In the genomic region with DNA sequence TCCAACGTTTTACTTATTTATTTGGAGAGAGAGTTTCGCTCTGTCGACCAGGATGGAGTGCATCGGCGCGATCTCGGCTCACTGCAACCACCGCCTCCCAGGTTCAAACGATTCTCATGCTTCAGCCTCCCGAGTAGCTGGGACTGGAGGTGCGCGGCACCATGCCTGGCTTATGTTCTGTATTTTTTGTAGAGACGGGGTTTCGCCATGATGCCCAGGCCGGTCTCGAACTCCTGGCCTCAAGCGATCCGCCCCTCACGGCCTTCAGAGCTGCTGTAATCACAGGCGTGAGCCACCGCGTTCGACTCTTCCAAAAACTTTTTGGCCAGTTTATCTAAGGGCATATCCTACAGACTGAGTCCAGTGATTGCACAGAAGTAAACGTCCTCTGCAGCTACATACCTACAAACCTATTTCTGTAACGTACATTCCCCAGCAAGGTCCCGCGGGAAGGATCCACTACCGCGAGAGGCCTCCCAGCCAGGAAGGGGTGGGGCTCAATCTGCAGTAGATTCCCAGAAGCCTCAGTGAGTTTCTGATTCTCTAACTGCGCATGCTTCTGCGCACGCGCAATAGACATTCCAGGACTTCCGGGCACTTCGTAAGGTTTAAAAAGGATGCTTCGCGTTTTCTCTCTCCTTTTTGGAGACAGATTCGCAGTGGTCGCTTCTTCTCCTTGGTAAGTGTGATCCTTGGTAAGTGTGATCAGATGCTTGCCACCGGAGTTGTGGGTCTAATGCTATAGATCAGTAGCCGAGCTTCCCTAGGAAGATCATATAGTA, we compare ENCODE assay signal across 8 cellular contexts. TPM values are rescaled to one million over a fixed set of nuclear protein-coding genes. Genes with fewer than 3 reads are reported as not detected.
A peak's percentile ranks its signal among the peaks of the same experiment; 100 is the strongest.
DNase-seq lines count a peak whose midpoint lies in the region; ATAC-seq and TF ChIP-seq lines count a peak whose summit lies in the region.

A gene with protein sequence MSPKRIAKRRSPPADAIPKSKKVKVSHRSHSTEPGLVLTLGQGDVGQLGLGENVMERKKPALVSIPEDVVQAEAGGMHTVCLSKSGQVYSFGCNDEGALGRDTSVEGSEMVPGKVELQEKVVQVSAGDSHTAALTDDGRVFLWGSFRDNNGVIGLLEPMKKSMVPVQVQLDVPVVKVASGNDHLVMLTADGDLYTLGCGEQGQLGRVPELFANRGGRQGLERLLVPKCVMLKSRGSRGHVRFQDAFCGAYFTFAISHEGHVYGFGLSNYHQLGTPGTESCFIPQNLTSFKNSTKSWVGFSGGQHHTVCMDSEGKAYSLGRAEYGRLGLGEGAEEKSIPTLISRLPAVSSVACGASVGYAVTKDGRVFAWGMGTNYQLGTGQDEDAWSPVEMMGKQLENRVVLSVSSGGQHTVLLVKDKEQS (plus strand): TSS at position 638 of the 782 bp plus-strand sequence. CDS start 23,824 bp downstream, outside the sequence.

- peaks cover 38% of the 10 kb centered on the region for H3K4me1 ChIP-seq in PC-9 (replicated peaks; ENCODE audit: insufficient read depth)
- H3K4me1 ChIP-seq in mucosa of stomach (ENCODE audit: control insufficient read depth, insufficient read depth, low read length): peaks cover 48% of the 10 kb centered on the region

- peak within 1 kb of the TSS; percentile 99 for H3K27ac ChIP-seq in PC-9

- peaks cover 70% of the 10 kb centered on the region for H3F3A ChIP-seq in PC-9 (ENCODE audit: insufficient read depth, low read depth)

- intact Hi-C loops in PC-9 (cut with micrococcal nuclease; ENCODE audit: unreplicated experiment): loop anchor here (5.0 kb wide), 3 partner anchors 68 to 258 kb away; a partner anchor contains a TSS

- H3K79me2 ChIP-seq in PC-9 (ENCODE audit: low read depth): peaks cover 40% of the 10 kb centered on the region

- peaks cover 44% of the 10 kb centered on the region for H3K36me3 ChIP-seq in PC-9 (ENCODE audit: low read depth)
- H3K36me3 ChIP-seq in mucosa of stomach (ENCODE audit: control insufficient read depth, insufficient read depth, low read length): peaks cover 26% of the 10 kb centered on the region

- CTCF ChIA-PET in PC-9 (lab: Charles Lee): interaction anchor here (0.9 kb wide), 1 partner anchor 138 kb away, joined by 7 read pairs; a partner anchor contains a TSS

- H3K27me3 ChIP-seq in PC-9 (ENCODE audit: insufficient read depth, low read depth) (0 out of 2 replicates have a peak, but pooled peaks cover 3% of the 10 kb centered on the region), mucosa of stomach (ENCODE audit: control insufficient read depth, insufficient read depth, low read length) (no peaks in the 10 kb centered on the region)

- H3K9me3 ChIP-seq in PC-9 (ENCODE audit: insufficient read depth, low read depth) (no peaks in the 10 kb centered on the region), mucosa of stomach (ENCODE audit: control insufficient read depth, low read length) (no peaks in the 10 kb centered on the region)

- POLR2A ChIA-PET in PC-9 (lab: Charles Lee; ENCODE audit: unreplicated experiment): interaction anchor here (0.5 to 1.4 kb wide), 9 partner anchors 15 to 259 kb away, joined by 3 to 43 read pairs (median 6); no protein-coding TSS in a partner anchor

- TF ChIP-seq POLR2A in erythroblast (IDR thresholded peaks at IDR 0.05; ENCODE audit: low read length): peak; percentile 99

- peak within 1 kb of the TSS; percentile 88 for H3K4me3 ChIP-seq in Jurkat, Clone E6-1 (ENCODE audit: low read length)
- H3K4me3 ChIP-seq in PC-9 (peak within 1 kb of the TSS; percentile 83), mucosa of stomach (ENCODE audit: low read length) (peak within 1 kb of the TSS; percentile 64)

- H3K9ac ChIP-seq in mucosa of stomach (ENCODE audit: low read length): peak within 1 kb of the TSS; percentile 67

- H2AFZ ChIP-seq in PC-9: peak within 1 kb of the TSS; percentile 90

- H3K4me2 ChIP-seq in PC-9: peak within 1 kb of the TSS; percentile 99

- peaks cover 14% of the 10 kb centered on the region for H4K20me1 ChIP-seq in PC-9 (ENCODE audit: insufficient read depth)

- BruUV-seq in PC-9 (replicated peaks; lab: Mats Ljungman, UMichigan): TSS peak; percentile 98

- DNase-seq in DMS114 treated with DMSO at 0.1 percent for 48 hours (lab: John Stamatoyannopoulos, UW; ENCODE audit: unreplicated experiment): peak; percentile 95
- peak; percentile 99 for DNase-seq in Jurkat, Clone E6-1 (ENCODE audit: low read depth, low spot score)
- peak; percentile 92 to 95 for DNase-seq in PC-9
- DNase-seq in activated T-cell treated with anti-CD3 and anti-CD28 coated beads, Interleukin-2, amount 50 U/mL, for 1 hour: peak; percentile 89
- peak; percentile 98 for DNase-seq in erythroblast (lab: John Stamatoyannopoulos, UW)
- DNase-seq in stimulated activated CD8-positive, alpha-beta memory T cell treated with anti-CD3 and anti-CD28 coated beads, Interleukin-7, amount 100 ng/mL, for 1 hour (ENCODE audit: low read depth in 2 of 2): peak; percentile 85 to 87

- ATAC-seq in GM21576 (IDR thresholded peaks at IDR 0.05; ENCODE audit: unreplicated experiment): peak; percentile 74

- no peak for TF ChIP-seq CTCF in PC-9 (conservative IDR thresholded peaks at IDR 0.05)

- H3K9me2 ChIP-seq in PC-9 (ENCODE audit: insufficient read depth): no peaks in the 10 kb centered on the region

RNA-seq across cellular contexts. Expression of the gene that starts here (rescaled TPM):
- polyA plus RNA-seq in Jurkat, Clone E6-1 (2012; ENCODE audit: insufficient read depth, insufficient read length): 157 TPM
- 134 and 156 TPM in 2 replicates for total RNA-seq in PC-9 (2021)

Comparison
In these comparisons a context has a peak if more than half of its experiments do, and no peak if none do; other contexts are left out.
1. Peak in every context shown above with its lines: DNase-seq, ATAC-seq, H3K4me3 ChIP-seq and H3K27ac ChIP-seq.